ENCODE assay signal across 16 cellular contexts in the genomic region with DNA sequence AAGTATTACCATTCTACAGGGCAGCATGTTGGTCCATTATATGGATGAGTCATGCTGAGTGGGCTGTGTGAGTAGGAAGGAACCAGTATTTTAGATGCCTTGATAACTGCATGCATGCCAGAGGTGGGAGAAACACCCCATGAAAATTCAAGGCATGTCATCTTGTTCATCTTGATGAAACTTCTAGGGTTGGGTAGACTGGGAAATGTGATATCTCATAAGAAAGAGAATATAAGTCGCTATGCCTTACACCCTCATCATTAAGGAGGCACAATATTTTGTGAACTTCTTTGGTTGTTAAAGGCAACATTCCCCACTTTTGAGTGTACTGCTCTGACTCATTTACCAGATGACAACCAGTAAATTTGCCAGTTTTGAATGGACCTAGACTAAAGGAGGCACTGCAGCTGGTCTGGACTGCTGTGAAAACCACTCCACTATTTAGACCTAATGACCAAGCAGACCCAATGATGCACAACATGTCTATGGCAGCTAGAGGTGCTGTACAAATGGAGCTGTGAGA. TPM values are rescaled to one million over a fixed set of nuclear protein-coding genes. Genes with fewer than 3 reads are reported as not detected.
DNase-seq lines count a peak whose midpoint lies in the region; ATAC-seq, FAIRE-seq and TF ChIP-seq lines count a peak whose summit lies in the region.
"Had no signal": no experiment of that assay in that cellular context is flagged by ENCODE, and none has a peak within 500 bp of the region (broad histone marks: within the 10 kb centered on the region; RNA-seq: fewer than 3 reads in every experiment).

No MANE protein-coding gene starts in this region.

- no peaks in the 10 kb centered on the region for H3K36me3 ChIP-seq in astrocyte (ENCODE audit: insufficient read depth, low read length)

- H3K9ac ChIP-seq in astrocyte (ENCODE audit: low read length) = no peak overlapping the region

- no peaks in the 10 kb centered on the region for H3K9me3 Mint-ChIP-seq in astrocyte (ENCODE audit: unreplicated experiment)
- no peaks in the 10 kb centered on the region for H3K9me3 Mint-ChIP-seq in activated CD4-positive, alpha-beta memory T cell treated with anti-CD3 and anti-CD28 coated beads, Interleukin-2, amount 10 ng/mL, durations not matched to agents 7 days and 5 days
- H3K9me3 Mint-ChIP-seq: activated naive CD8-positive, alpha-beta T cell treated with anti-CD3 and anti-CD28 coated beads, Interleukin-2, amount 10 ng/mL, durations not matched to agents 7 days and 5 days had no signal

- H3K79me2 ChIP-seq in astrocyte (ENCODE audit: insufficient read depth, low read length) = no peaks in the 10 kb centered on the region

- peak overlapping the region; percentile 68 for H3K27ac Mint-ChIP-seq in astrocyte (ENCODE audit: unreplicated experiment)
- H3K27ac Mint-ChIP-seq in activated CD4-positive, alpha-beta memory T cell treated with anti-CD3 and anti-CD28 coated beads, Interleukin-2, amount 10 ng/mL, durations not matched to agents 7 days and 5 days = no peak overlapping the region
- H3K27ac Mint-ChIP-seq: activated CD8-positive, alpha-beta memory T cell treated with anti-CD3 and anti-CD28 coated beads, Interleukin-2, amount 10 ng/mL, durations not matched to agents 7 days and 5 days; activated naive CD8-positive, alpha-beta T cell treated with anti-CD3 and anti-CD28 coated beads, Interleukin-2, amount 10 ng/mL, durations not matched to agents 7 days and 5 days had no signal

- H4K20me1 ChIP-seq in astrocyte (ENCODE audit: insufficient read depth, low read length) = no peaks in the 10 kb centered on the region

- peak; percentile 97 for FAIRE-seq in astrocyte (lab: Jason Lieb, UNC)
- FAIRE-seq: G401.6 had no signal

- peaks cover 21% of the 10 kb centered on the region for H3K4me1 ChIP-seq in astrocyte (ENCODE audit: insufficient read depth, low read length)

- H3K9me3 ChIP-seq in astrocyte (ENCODE audit: insufficient read depth, low read depth, low read length) = no peaks in the 10 kb centered on the region

- H3K4me3 ChIP-seq in HFF-Myc (replicated peaks; ENCODE audit: low read depth, low read length) = no peak overlapping the region
- no peak overlapping the region for H3K4me3 ChIP-seq in astrocyte (ENCODE audit: insufficient read depth, low read depth, low read length)

- no peaks in the 10 kb centered on the region for H3K36me3 Mint-ChIP-seq in astrocyte (ENCODE audit: low read depth, unreplicated experiment)
- H3K36me3 Mint-ChIP-seq in activated CD4-positive, alpha-beta memory T cell treated with anti-CD3 and anti-CD28 coated beads, Interleukin-2, amount 10 ng/mL, durations not matched to agents 7 days and 5 days (ENCODE audit: low read depth) = no peaks in the 10 kb centered on the region
- H3K36me3 Mint-ChIP-seq: activated CD8-positive, alpha-beta memory T cell treated with anti-CD3 and anti-CD28 coated beads, Interleukin-2, amount 10 ng/mL, durations not matched to agents 7 days and 5 days; activated naive CD8-positive, alpha-beta T cell treated with anti-CD3 and anti-CD28 coated beads, Interleukin-2, amount 10 ng/mL, durations not matched to agents 7 days and 5 days had no signal

- H2AFZ ChIP-seq in astrocyte (ENCODE audit: low read depth, low read length) = no peak overlapping the region

- H3K4me2 ChIP-seq in astrocyte (ENCODE audit: low read length) = peak overlapping the region; percentile 17

- CTCF ChIA-PET in activated CD4-positive, alpha-beta memory T cell treated with anti-CD3 and anti-CD28 coated beads, Interleukin-2, amount 10 ng/mL, durations not matched to agents 7 days and 5 days (lab: Charles Lee) = no interaction called here

- peak overlapping the region; percentile 60 for H3K27ac ChIP-seq in astrocyte (ENCODE audit: low read depth, low read length)
- H3K27ac ChIP-seq: C4-2B had no signal

- H3K27me3 ChIP-seq in astrocyte (ENCODE audit: insufficient read depth, low read length) = no peaks in the 10 kb centered on the region

- POLR2A ChIA-PET in activated CD4-positive, alpha-beta memory T cell treated with anti-CD3 and anti-CD28 coated beads, Interleukin-2, amount 10 ng/mL, durations not matched to agents 7 days and 5 days (lab: Charles Lee) = no interaction called here

- DNase-seq in AG08395 (ENCODE audit: low spot score) (peak; percentile 73), HFF-Myc (ENCODE audit: extremely low read depth, low read depth) (peak; percentile 81), astrocyte (ENCODE audit: low read depth) (peak; percentile 92), hepatic stellate cell (ENCODE audit: low spot score) (peak; percentile 23), germinal center (ENCODE audit: low spot score) (no peak)
- DNase-seq in activated CD4-positive, alpha-beta memory T cell treated with anti-CD3 and anti-CD28 coated beads, Interleukin-2, amount 10 ng/mL, durations not matched to agents 7 days and 5 days = no peak
- DNase-seq: activated CD8-positive, alpha-beta memory T cell treated with anti-CD3 and anti-CD28 coated beads, Interleukin-2, amount 10 ng/mL, durations not matched to agents 7 days and 5 days; activated naive CD8-positive, alpha-beta T cell treated with anti-CD3 and anti-CD28 coated beads, Interleukin-2, amount 10 ng/mL, durations not matched to agents 7 days and 5 days; mesendoderm; posterior cingulate gyrus; stimulated activated CD4-positive, alpha-beta T cell treated with anti-CD3 and anti-CD28 coated beads, Interleukin-4, amount 100 ng/mL, for 1 hour; stimulated activated naive CD4-positive, alpha-beta T cell treated with Interleukin-2 at 50 U/mL for 16 hours had no signal

- H3K27me3 Mint-ChIP-seq in astrocyte (ENCODE audit: low read depth, unreplicated experiment) = no peaks in the 10 kb centered on the region
- peaks cover 2% of the 10 kb centered on the region for H3K27me3 Mint-ChIP-seq in activated CD4-positive, alpha-beta memory T cell treated with anti-CD3 and anti-CD28 coated beads, Interleukin-2, amount 10 ng/mL, durations not matched to agents 7 days and 5 days

- peaks cover 31% of the 10 kb centered on the region for H3K4me1 Mint-ChIP-seq in astrocyte (ENCODE audit: low read depth, unreplicated experiment)
- H3K4me1 Mint-ChIP-seq in activated CD4-positive, alpha-beta memory T cell treated with anti-CD3 and anti-CD28 coated beads, Interleukin-2, amount 10 ng/mL, durations not matched to agents 7 days and 5 days = no peaks in the 10 kb centered on the region
- H3K4me1 Mint-ChIP-seq: activated CD8-positive, alpha-beta memory T cell treated with anti-CD3 and anti-CD28 coated beads, Interleukin-2, amount 10 ng/mL, durations not matched to agents 7 days and 5 days; activated naive CD8-positive, alpha-beta T cell treated with anti-CD3 and anti-CD28 coated beads, Interleukin-2, amount 10 ng/mL, durations not matched to agents 7 days and 5 days had no signal

- TF ChIP-seq CTCF in HFF-Myc (IDR thresholded peaks at IDR 0.05; ENCODE audit: low read depth, low read length, missing control alignments) = peak; percentile 23
- TF ChIP-seq CTCF in astrocyte (IDR thresholded peaks at IDR 0.05; ENCODE audit: insufficient read depth, low read depth, low read length) = peak; percentile 21

- H3K4me3 Mint-ChIP-seq in astrocyte (ENCODE audit: unreplicated experiment) = no peak overlapping the region
- H3K4me3 Mint-ChIP-seq in activated CD4-positive, alpha-beta memory T cell treated with anti-CD3 and anti-CD28 coated beads, Interleukin-2, amount 10 ng/mL, durations not matched to agents 7 days and 5 days = no peak overlapping the region
- H3K4me3 Mint-ChIP-seq: activated CD8-positive, alpha-beta memory T cell treated with anti-CD3 and anti-CD28 coated beads, Interleukin-2, amount 10 ng/mL, durations not matched to agents 7 days and 5 days; activated naive CD8-positive, alpha-beta T cell treated with anti-CD3 and anti-CD28 coated beads, Interleukin-2, amount 10 ng/mL, durations not matched to agents 7 days and 5 days had no signal

- ATAC-seq in HG03571 (IDR thresholded peaks at IDR 0.05; ENCODE audit: unreplicated experiment) (no peak), GM21381 (IDR thresholded peaks at IDR 0.05; ENCODE audit: unreplicated experiment) (no peak)
- ATAC-seq: activated CD8-positive, alpha-beta memory T cell treated with anti-CD3 and anti-CD28 coated beads, Interleukin-2, amount 10 ng/mL, durations not matched to agents 7 days and 5 days had no signal

RNA-seq across cellular contexts. Expression of gene ZNF365, which starts 48.0 kb away (rescaled TPM):
- 8.9 and 11.0 TPM in 2 replicates for total RNA-seq in astrocyte
- under 1 TPM; 0.23 to 0.35 TPM for total RNA-seq in activated CD4-positive, alpha-beta memory T cell treated with anti-CD3 and anti-CD28 coated beads, Interleukin-2, amount 10 ng/mL, durations not matched to agents 7 days and 5 days
- total RNA-seq: activated CD8-positive, alpha-beta memory T cell treated with anti-CD3 and anti-CD28 coated beads, Interleukin-2, amount 10 ng/mL, durations not matched to agents 7 days and 5 days had no signal

Comparison
In these comparisons a context has a peak if more than half of its experiments do, and no peak if none do; other contexts are left out.
1. DNase-seq: peak in AG08395 (single experiment), HFF-Myc (single experiment), astrocyte (single experiment) and hepatic stellate cell (single experiment); none in activated CD4-positive, alpha-beta memory T cell treated with anti-CD3 and anti-CD28 coated beads, Interleukin-2, amount 10 ng/mL, durations not matched to agents 7 days and 5 days (single experiment) and germinal center (single experiment).